ENCODE assay signal across 11 cellular contexts in the genomic region with DNA sequence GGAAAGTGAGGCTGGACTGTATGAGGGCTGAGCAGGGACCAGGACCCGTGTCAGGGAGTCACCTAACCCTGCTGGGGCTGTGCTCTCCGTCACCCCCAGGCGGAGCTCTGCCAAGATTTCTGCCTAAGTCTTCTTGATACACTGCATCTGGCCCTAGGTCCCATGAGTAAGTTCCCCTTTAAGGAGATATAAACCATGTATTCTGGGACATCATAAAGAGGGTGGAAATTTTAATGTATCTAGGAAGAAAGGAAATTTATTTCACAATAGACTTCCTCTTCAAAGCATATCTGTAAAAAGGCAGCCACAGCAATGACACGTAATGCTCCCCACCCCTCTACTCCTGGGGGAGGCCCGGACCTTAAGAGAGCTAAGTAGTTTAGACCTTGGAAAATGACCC.
A peak's percentile ranks its signal among the peaks of the same experiment; 100 is the strongest.
DNase-seq lines count a peak whose midpoint lies in the region; ATAC-seq and TF ChIP-seq lines count a peak whose summit lies in the region.
"Had no signal": no experiment of that assay in that cellular context is flagged by ENCODE, and none has a peak within 500 bp of the region (broad histone marks: within the 10 kb centered on the region; RNA-seq: fewer than 3 reads in every experiment).

No MANE protein-coding gene starts in this region.

- no peak overlapping the region for H3K4me3 Mint-ChIP-seq in activated CD4-positive, alpha-beta T cell treated with anti-CD3 and anti-CD28 coated beads, Interleukin-2, amount 10 ng/mL, durations not matched to agents 24 days and 14 days
- H3K4me3 Mint-ChIP-seq: central memory CD8-positive, alpha-beta T cell; T-cell had no signal

- H3K36me3 Mint-ChIP-seq in activated CD4-positive, alpha-beta T cell treated with anti-CD3 and anti-CD28 coated beads, Interleukin-2, amount 10 ng/mL, durations not matched to agents 24 days and 14 days (ENCODE audit: low read depth), result no peaks in the 10 kb centered on the region
- H3K36me3 Mint-ChIP-seq: T-cell had no signal

- intact Hi-C loops in activated CD4-positive, alpha-beta T cell treated with anti-CD3 and anti-CD28 coated beads, Interleukin-2, amount 10 ng/mL, durations not matched to agents 24 days and 14 days (cut with micrococcal nuclease), result no loop called here

- H3K27ac ChIP-seq in WERI-Rb-1, result no peak overlapping the region

- no peak overlapping the region for H3K4me3 ChIP-seq in WERI-Rb-1 (ENCODE audit: low read depth, low read length)

- ATAC-seq in HG02870 (IDR thresholded peaks at IDR 0.05; ENCODE audit: unreplicated experiment), result peak; percentile 61
- ATAC-seq: T-cell had no signal

- TF ChIP-seq CTCF in WERI-Rb-1 (IDR thresholded peaks at IDR 0.05; ENCODE audit: low read depth, low read length) (peak; percentile 60), GM10266 (IDR thresholded peaks at IDR 0.05; ENCODE audit: control insufficient read depth, insufficient read depth, low read depth, missing control alignments) (no peak)

- in situ Hi-C loops in ACHN (cut with HindIII; ENCODE audit: low pct_ligation_motif_present, low pct_unique_long_range_greater_than_20kb, low sequenced_read_pairs), result no loop called here

- H3K36me3 ChIP-seq in WERI-Rb-1, result no peaks in the 10 kb centered on the region

- DNase-seq in ACHN, result peak; percentile 6
- DNase-seq in WERI-Rb-1, result peak; percentile 61
- DNase-seq in iPS-NIHi11 (ENCODE audit: low spot score), result peak; percentile 39
- DNase-seq in stimulated activated CD4-positive, alpha-beta T cell treated with anti-CD3 and anti-CD28 coated beads, Interleukin-2, amount 100 ng/mL, for 24 hours, result no peak
- DNase-seq in NCI-H1436 (lab: John Stamatoyannopoulos, UW), result no peak
- DNase-seq in GM10266 (ENCODE audit: extremely low spot score), result no peak
- DNase-seq in activated CD4-positive, alpha-beta T cell treated with anti-CD3 and anti-CD28 coated beads, Interleukin-2, amount 10 ng/mL, durations not matched to agents 24 days and 14 days, result no peak
- DNase-seq: occipital lobe, T-cell had no signal

- H3K27me3 Mint-ChIP-seq in activated CD4-positive, alpha-beta T cell treated with anti-CD3 and anti-CD28 coated beads, Interleukin-2, amount 10 ng/mL, durations not matched to agents 24 days and 14 days, result no peaks in the 10 kb centered on the region
- H3K27me3 Mint-ChIP-seq: central memory CD8-positive, alpha-beta T cell; T-cell had no signal

- H3K9me3 ChIP-seq in WERI-Rb-1 (ENCODE audit: severe bottlenecking), result no peaks in the 10 kb centered on the region

- no peaks in the 10 kb centered on the region for H3K4me1 Mint-ChIP-seq in activated CD4-positive, alpha-beta T cell treated with anti-CD3 and anti-CD28 coated beads, Interleukin-2, amount 10 ng/mL, durations not matched to agents 24 days and 14 days
- H3K4me1 Mint-ChIP-seq: central memory CD8-positive, alpha-beta T cell; T-cell had no signal

- no peaks in the 10 kb centered on the region for H3K9me3 Mint-ChIP-seq in activated CD4-positive, alpha-beta T cell treated with anti-CD3 and anti-CD28 coated beads, Interleukin-2, amount 10 ng/mL, durations not matched to agents 24 days and 14 days

- no peak overlapping the region for H3K27ac Mint-ChIP-seq in activated CD4-positive, alpha-beta T cell treated with anti-CD3 and anti-CD28 coated beads, Interleukin-2, amount 10 ng/mL, durations not matched to agents 24 days and 14 days
- H3K27ac Mint-ChIP-seq: T-cell had no signal

- H3K27me3 ChIP-seq in WERI-Rb-1 (ENCODE audit: insufficient read depth, low read depth, severe bottlenecking), result no peaks in the 10 kb centered on the region

Comparison
In these comparisons a context has a peak if more than half of its experiments do, and no peak if none do; other contexts are left out.
1. DNase-seq: peak in ACHN (single experiment), WERI-Rb-1 (single experiment) and iPS-NIHi11 (single experiment); none in stimulated activated CD4-positive, alpha-beta T cell treated with anti-CD3 and anti-CD28 coated beads, Interleukin-2, amount 100 ng/mL, for 24 hours (0 of 2), NCI-H1436 (single experiment), GM10266 (single experiment) and activated CD4-positive, alpha-beta T cell treated with anti-CD3 and anti-CD28 coated beads, Interleukin-2, amount 10 ng/mL, durations not matched to agents 24 days and 14 days (single experiment).